In genomic region chr2:219218279-219219112, GRCh38 we compare ENCODE assay signal across 8 cellular contexts. TPM values are rescaled to one million over a fixed set of nuclear protein-coding genes. Genes with fewer than 3 reads are reported as not detected.
DNase-seq lines count a peak whose midpoint lies in the region; ATAC-seq and TF ChIP-seq lines count a peak whose summit lies in the region.

ABCB6 (minus strand) TSS chr2:219218958; CDS start chr2:219218673, 285 bp downstream.

- in situ Hi-C loops in Panc1 (cut with HindIII; ENCODE audit: low pct_unique_long_range_greater_than_20kb, low sequenced_read_pairs), result no loop called here

- H3K27ac ChIP-seq in CD4-positive, alpha-beta T cell (ENCODE audit: low read depth, low read length), result no peak within 1 kb of the TSS
- peak within 1 kb of the TSS; percentile 77 for H3K27ac ChIP-seq in Panc1 (ENCODE audit: low read length)

- H3K36me3 Mint-ChIP-seq in CD4-positive, alpha-beta T cell (ENCODE audit: low read depth), result peaks cover 53% of the 10 kb centered on the region
- H3K36me3 Mint-ChIP-seq in activated T-helper 17 cell treated with anti-CD3 and anti-CD28 coated beads, Interleukin-2, amount 50 U/mL, for 72 hours (ENCODE audit: low read depth), result peaks cover 96% of the 10 kb centered on the region
- peaks cover 6 to 21% of the 10 kb centered on the region in 2 donors for H3K36me3 Mint-ChIP-seq in naive B cell
- peaks cover 70% of the 10 kb centered on the region for H3K36me3 Mint-ChIP-seq in stimulated activated effector memory CD8-positive, alpha-beta T cell treated with anti-CD3 and anti-CD28 coated beads, Interleukin-12 subunit alpha, Interleukin-12 subunit beta, amount 100 ng/mL, for 72 hours

- peak; percentile 67 to 88 (median 82) for DNase-seq in CD4-positive, alpha-beta T cell
- DNase-seq in HS-27A (ENCODE audit: low read depth) (peak; percentile 55), Panc1 (ENCODE audit: low read depth, low spot score) (peak; percentile 52), fibroblast of gingiva (ENCODE audit: low read depth) (peak; percentile 96), naive B cell (peak; percentile 88)
- peak; percentile 71 to 87 for DNase-seq in stimulated activated effector memory CD8-positive, alpha-beta T cell treated with anti-CD3 and anti-CD28 coated beads, Interleukin-12 subunit alpha, Interleukin-12 subunit beta, amount 100 ng/mL, for 72 hours (ENCODE audit: low spot score in 2 of 2)

- H3K27me3 Mint-ChIP-seq in CD4-positive, alpha-beta T cell, result no peaks in the 10 kb centered on the region
- no peaks in the 10 kb centered on the region for H3K27me3 Mint-ChIP-seq in activated T-helper 17 cell treated with anti-CD3 and anti-CD28 coated beads, Interleukin-2, amount 50 U/mL, for 72 hours
- no peaks in the 10 kb centered on the region for H3K27me3 Mint-ChIP-seq in naive B cell

- peaks cover 10% of the 10 kb centered on the region for H3K4me1 ChIP-seq in Panc1 (ENCODE audit: control insufficient read depth, insufficient read depth, low read length)

- no peak for TF ChIP-seq CTCF in CD4-positive, alpha-beta T cell (IDR thresholded peaks at IDR 0.05)
- TF ChIP-seq CTCF in Panc1 (IDR thresholded peaks at IDR 0.05), result no peak

- CTCF ChIA-PET in CD4-positive, alpha-beta T cell (lab: Charles Lee), result interaction anchor here (1.0 to 2.8 kb wide), 5 partner anchors 27 to 189 kb away, joined by 3 to 16 read pairs (median 4); partner anchors contain the start of genes CNPPD1, GLB1L and STK16
- CTCF ChIA-PET in Panc1 (lab: Charles Lee), result interaction anchor here (0.8 kb wide), 1 partner anchor 31 kb away, joined by 6 read pairs; no protein-coding TSS in a partner anchor

- POLR2A ChIA-PET in CD4-positive, alpha-beta T cell (lab: Charles Lee), result interaction anchor here (0.5 to 6.7 kb wide), 15 partner anchors 11 to 77 kb away, joined by 3 to 63 read pairs (median 6); partner anchors contain the start of genes ANKZF1, ATG9A, CNPPD1 and DNAJB2
- POLR2A ChIA-PET in Panc1 (lab: Charles Lee), result interaction anchor here (0.6 kb wide), 1 partner anchor 30 kb away, joined by 3 read pairs; no protein-coding TSS in a partner anchor

- peaks cover 20% of the 10 kb centered on the region for H3K4me1 Mint-ChIP-seq in CD4-positive, alpha-beta T cell (ENCODE audit: low read depth)
- peaks cover 8% of the 10 kb centered on the region for H3K4me1 Mint-ChIP-seq in activated T-helper 17 cell treated with anti-CD3 and anti-CD28 coated beads, Interleukin-2, amount 50 U/mL, for 72 hours
- H3K4me1 Mint-ChIP-seq in naive B cell, result peaks cover 26 to 42% (median 29%) of the 10 kb centered on the region in 3 donors
- H3K4me1 Mint-ChIP-seq in stimulated activated effector memory CD8-positive, alpha-beta T cell treated with anti-CD3 and anti-CD28 coated beads, Interleukin-12 subunit alpha, Interleukin-12 subunit beta, amount 100 ng/mL, for 72 hours, result peaks cover 47% of the 10 kb centered on the region

- no TSS peak for BruUV-seq in Panc1 (replicated peaks; lab: Mats Ljungman, UMichigan)

- peak; percentile 92 for ATAC-seq in CD4-positive, alpha-beta T cell (ENCODE audit: poor library complexity)
- ATAC-seq in GM19452 (IDR thresholded peaks at IDR 0.05; ENCODE audit: unreplicated experiment) (peak; percentile 69), Panc1 (peak; percentile 89), naive B cell (ENCODE audit: low read depth in 2 of 2) (peak; percentile 95 to 97)
- peak; percentile 88 for ATAC-seq in activated T-helper 17 cell treated with anti-CD3 and anti-CD28 coated beads, Interleukin-2, amount 50 U/mL, for 72 hours (replicated peaks)
- ATAC-seq in stimulated activated effector memory CD8-positive, alpha-beta T cell treated with anti-CD3 and anti-CD28 coated beads, Interleukin-12 subunit alpha, Interleukin-12 subunit beta, amount 100 ng/mL, for 72 hours, result peak; percentile 85

- H3K27me3 ChIP-seq in CD4-positive, alpha-beta T cell (ENCODE audit: control insufficient read depth, insufficient read depth, low read length), result no peaks in the 10 kb centered on the region
- H3K27me3 ChIP-seq in Panc1 (ENCODE audit: control insufficient read depth, insufficient read depth, low read length), result no peaks in the 10 kb centered on the region

- intact Hi-C loops in CD4-positive, alpha-beta T cell (cut with DNase I, micrococcal nuclease), result loop anchor here (1.0 to 5.0 kb wide), 3 partner anchors 10 to 34 kb away; partner anchors contain the start of genes TUBA4A (in 2 of the 2), TUBA4B (in 2 of the 2), ANKZF1 (in 1 of the 2) and ATG9A (in 1 of the 2)
- intact Hi-C loops in Panc1 (cut with micrococcal nuclease; ENCODE audit: unreplicated experiment), result loop anchor here (10.0 kb wide), 1 partner anchor 54 kb away; the partner anchor contains the start of gene NHEJ1

- H3K36me3 ChIP-seq in Panc1 (ENCODE audit: control insufficient read depth, insufficient read depth, low read length), result 0 out of 2 replicates have a peak, but pooled peaks cover 2% of the 10 kb centered on the region

- peak within 1 kb of the TSS; percentile 85 for H3K4me3 Mint-ChIP-seq in CD4-positive, alpha-beta T cell
- peak within 1 kb of the TSS; percentile 93 for H3K4me3 Mint-ChIP-seq in activated T-helper 17 cell treated with anti-CD3 and anti-CD28 coated beads, Interleukin-2, amount 50 U/mL, for 72 hours
- peak within 1 kb of the TSS; percentile 78 to 94 (median 86) for H3K4me3 Mint-ChIP-seq in naive B cell
- peak within 1 kb of the TSS; percentile 91 for H3K4me3 Mint-ChIP-seq in stimulated activated effector memory CD8-positive, alpha-beta T cell treated with anti-CD3 and anti-CD28 coated beads, Interleukin-12 subunit alpha, Interleukin-12 subunit beta, amount 100 ng/mL, for 72 hours

- H3K9me3 Mint-ChIP-seq in CD4-positive, alpha-beta T cell, result no peaks in the 10 kb centered on the region
- H3K9me3 Mint-ChIP-seq in activated T-helper 17 cell treated with anti-CD3 and anti-CD28 coated beads, Interleukin-2, amount 50 U/mL, for 72 hours, result no peaks in the 10 kb centered on the region
- no peaks in the 10 kb centered on the region for H3K9me3 Mint-ChIP-seq in naive B cell
- no peaks in the 10 kb centered on the region for H3K9me3 Mint-ChIP-seq in stimulated activated effector memory CD8-positive, alpha-beta T cell treated with anti-CD3 and anti-CD28 coated beads, Interleukin-12 subunit alpha, Interleukin-12 subunit beta, amount 100 ng/mL, for 72 hours

- no peaks in the 10 kb centered on the region for H3K9me3 ChIP-seq in CD4-positive, alpha-beta T cell (ENCODE audit: control insufficient read depth, low read length)
- H3K9me3 ChIP-seq in Panc1 (ENCODE audit: control insufficient read depth, insufficient read depth, low read depth, low read length), result no peaks in the 10 kb centered on the region

- peak within 1 kb of the TSS; percentile 59 to 67 for H3K4me3 ChIP-seq in Panc1 (ENCODE audit: low read depth in 2 of 2, low read length in 2 of 2)

- peak within 1 kb of the TSS; percentile 78 for H3K27ac Mint-ChIP-seq in CD4-positive, alpha-beta T cell
- H3K27ac Mint-ChIP-seq in activated T-helper 17 cell treated with anti-CD3 and anti-CD28 coated beads, Interleukin-2, amount 50 U/mL, for 72 hours, result peak within 1 kb of the TSS; percentile 93
- H3K27ac Mint-ChIP-seq in naive B cell, result peak within 1 kb of the TSS; percentile 61 to 92 (median 78)
- peak within 1 kb of the TSS; percentile 87 for H3K27ac Mint-ChIP-seq in stimulated activated effector memory CD8-positive, alpha-beta T cell treated with anti-CD3 and anti-CD28 coated beads, Interleukin-12 subunit alpha, Interleukin-12 subunit beta, amount 100 ng/mL, for 72 hours

RNA-seq across cellular contexts. Expression of gene ABCB6, which starts in this region (rescaled TPM):
- 1 to 10 TPM; 2.6 to 3.1 TPM for total RNA-seq in CD4-positive, alpha-beta T cell
- 19.0 TPM for total RNA-seq in Panc1 (2021; ENCODE audit: unreplicated experiment)
- 29.5 TPM for polyA plus RNA-seq in Panc1 (2012; ENCODE audit: insufficient read length)
- total RNA-seq in activated T-helper 17 cell treated with anti-CD3 and anti-CD28 coated beads, Interleukin-2, amount 50 U/mL, for 72 hours, result 10 to 100 TPM; 29.7 to 94.1 TPM
- polyA plus RNA-seq in naive B cell (ENCODE audit: low read depth in 6 of 6), result 1 to 10 TPM in 5 of 6 donors, not detected in 1; 2.1 to 6.4 (median 3.2) TPM
